Comparison of ENCODE assay signal across 1 cellular context in the genomic region with DNA sequence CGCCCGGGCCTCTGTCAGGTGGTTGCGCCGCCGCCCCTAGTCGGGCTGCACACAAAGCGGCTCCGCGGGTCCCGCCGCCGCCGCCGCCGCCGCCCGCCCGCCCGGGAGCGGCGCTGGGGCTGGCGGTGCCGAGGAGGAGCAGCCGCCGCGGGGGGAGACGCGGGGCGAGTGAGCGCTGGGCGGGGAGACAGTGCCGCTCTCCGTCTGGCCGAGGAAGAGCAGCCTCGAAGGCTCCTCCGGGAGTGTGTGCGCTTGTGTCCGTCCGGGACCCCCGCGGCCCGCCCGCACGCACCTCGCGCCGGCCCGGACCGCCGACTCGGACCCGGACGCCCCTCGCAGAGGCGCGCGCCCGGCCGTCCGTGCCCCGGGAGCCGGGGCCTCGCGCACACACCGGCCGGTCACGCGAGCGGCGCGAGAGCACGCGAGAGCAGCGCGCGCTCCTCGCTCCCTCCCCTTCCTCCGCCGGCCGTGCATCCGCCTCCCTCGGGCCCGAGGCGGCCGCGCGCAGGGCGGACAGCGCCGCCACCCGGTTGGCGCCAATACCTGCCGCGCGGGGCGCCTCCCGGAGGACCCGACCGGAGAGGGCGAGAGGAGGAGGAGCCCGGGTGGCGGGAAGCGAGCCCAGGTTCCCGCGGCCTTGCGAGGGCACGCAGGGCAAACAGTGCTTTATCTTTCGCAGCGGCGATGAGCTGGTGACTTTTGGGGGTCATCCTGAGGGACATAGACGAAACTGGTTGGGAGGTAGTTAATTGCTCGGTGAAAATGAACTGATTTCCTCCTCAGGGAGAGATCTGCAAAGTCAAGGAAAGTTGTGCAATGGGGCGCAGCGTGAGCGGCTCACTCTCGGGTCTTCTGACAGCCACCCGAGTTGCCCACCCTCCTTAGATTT.
A peak's percentile ranks its signal among the peaks of the same experiment; 100 is the strongest.
TF ChIP-seq lines count a peak whose summit lies in the region.

TSS of gene PDS5A (minus strand) at position 423 of the 889 bp plus-strand sequence. CDS start 1,334 bp downstream, outside the sequence.

TF ChIP-seq in HepG2, 621 proteins besides CTCF, POLR2A, EP300 and RAD21 (continued from another document and continues in another):
- TF ChIP-seq, protein P1, sequence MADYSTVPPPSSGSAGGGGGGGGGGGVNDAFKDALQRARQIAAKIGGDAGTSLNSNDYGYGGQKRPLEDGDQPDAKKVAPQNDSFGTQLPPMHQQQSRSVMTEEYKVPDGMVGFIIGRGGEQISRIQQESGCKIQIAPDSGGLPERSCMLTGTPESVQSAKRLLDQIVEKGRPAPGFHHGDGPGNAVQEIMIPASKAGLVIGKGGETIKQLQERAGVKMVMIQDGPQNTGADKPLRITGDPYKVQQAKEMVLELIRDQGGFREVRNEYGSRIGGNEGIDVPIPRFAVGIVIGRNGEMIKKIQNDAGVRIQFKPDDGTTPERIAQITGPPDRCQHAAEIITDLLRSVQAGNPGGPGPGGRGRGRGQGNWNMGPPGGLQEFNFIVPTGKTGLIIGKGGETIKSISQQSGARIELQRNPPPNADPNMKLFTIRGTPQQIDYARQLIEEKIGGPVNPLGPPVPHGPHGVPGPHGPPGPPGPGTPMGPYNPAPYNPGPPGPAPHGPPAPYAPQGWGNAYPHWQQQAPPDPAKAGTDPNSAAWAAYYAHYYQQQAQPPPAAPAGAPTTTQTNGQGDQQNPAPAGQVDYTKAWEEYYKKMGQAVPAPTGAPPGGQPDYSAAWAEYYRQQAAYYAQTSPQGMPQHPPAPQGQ (CRISPR knock-in tag; IDR thresholded peaks at IDR 0.05; ENCODE audit: borderline replicate concordance), result no peak
- peak; percentile 86; the same call in 1 of the 2 replicates for TF ChIP-seq TMF1 (CRISPR knock-in tag; IDR thresholded peaks at IDR 0.05; ENCODE audit: low read depth)
- TF ChIP-seq ZFX (CRISPR knock-in tag; IDR thresholded peaks at IDR 0.05; ENCODE audit: low read depth), result peak; percentile 74
- TF ChIP-seq ZNF205 (CRISPR knock-in tag; IDR thresholded peaks at IDR 0.05), result 0 out of 2 replicates have a peak, but pooled peaks have one; percentile 60
- TF ChIP-seq ZNF788 (CRISPR knock-in tag; IDR thresholded peaks at IDR 0.05; ENCODE audit: borderline replicate concordance), result peak; percentile 52; the same call in 1 of the 2 replicates
- no peak for TF ChIP-seq ZNF503 (CRISPR knock-in tag; IDR thresholded peaks at IDR 0.05)
- TF ChIP-seq ARNT2 (CRISPR knock-in tag; IDR thresholded peaks at IDR 0.05; ENCODE audit: low read depth), result peak; percentile 97
- no peak for TF ChIP-seq SOX13 (IDR thresholded peaks at IDR 0.05)
- TF ChIP-seq SOX13 (CRISPR knock-in tag; conservative IDR thresholded peaks at IDR 0.05 in 1 of 2, IDR thresholded peaks at IDR 0.05 in 1 of 2), result no peak; a peak in 1 of 4 replicates
- peak; percentile 90 for TF ChIP-seq ZNF792 (CRISPR knock-in tag; IDR thresholded peaks at IDR 0.05)
- TF ChIP-seq ZNF660 (CRISPR knock-in tag; IDR thresholded peaks at IDR 0.05; ENCODE audit: borderline replicate concordance, low read depth), result no peak
- TF ChIP-seq, protein P2, sequence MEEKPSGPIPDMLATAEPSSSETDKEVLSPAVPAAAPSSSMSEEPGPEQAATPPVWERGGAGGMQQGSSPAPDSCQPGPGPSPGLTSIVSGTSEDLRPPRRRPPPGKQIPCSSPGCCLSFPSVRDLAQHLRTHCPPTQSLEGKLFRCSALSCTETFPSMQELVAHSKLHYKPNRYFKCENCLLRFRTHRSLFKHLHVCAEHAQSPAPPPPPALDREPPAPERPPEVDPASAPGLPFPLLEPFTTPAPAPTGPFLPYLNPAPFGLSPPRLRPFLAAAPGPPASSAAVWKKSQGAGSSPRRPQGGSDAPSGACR (CRISPR knock-in tag; IDR thresholded peaks at IDR 0.05), result 0 out of 2 replicates have a peak, but pooled peaks have one; percentile 61
- TF ChIP-seq ZSCAN9 (CRISPR knock-in tag; IDR thresholded peaks at IDR 0.05; ENCODE audit: borderline replicate concordance), result peak; percentile 73; the same call in 1 of the 2 replicates
- TF ChIP-seq TBX2 (CRISPR knock-in tag; IDR thresholded peaks at IDR 0.05; ENCODE audit: borderline replicate concordance), result peak; percentile 79; the same call in 1 of the 2 replicates
- TF ChIP-seq, protein P3, sequence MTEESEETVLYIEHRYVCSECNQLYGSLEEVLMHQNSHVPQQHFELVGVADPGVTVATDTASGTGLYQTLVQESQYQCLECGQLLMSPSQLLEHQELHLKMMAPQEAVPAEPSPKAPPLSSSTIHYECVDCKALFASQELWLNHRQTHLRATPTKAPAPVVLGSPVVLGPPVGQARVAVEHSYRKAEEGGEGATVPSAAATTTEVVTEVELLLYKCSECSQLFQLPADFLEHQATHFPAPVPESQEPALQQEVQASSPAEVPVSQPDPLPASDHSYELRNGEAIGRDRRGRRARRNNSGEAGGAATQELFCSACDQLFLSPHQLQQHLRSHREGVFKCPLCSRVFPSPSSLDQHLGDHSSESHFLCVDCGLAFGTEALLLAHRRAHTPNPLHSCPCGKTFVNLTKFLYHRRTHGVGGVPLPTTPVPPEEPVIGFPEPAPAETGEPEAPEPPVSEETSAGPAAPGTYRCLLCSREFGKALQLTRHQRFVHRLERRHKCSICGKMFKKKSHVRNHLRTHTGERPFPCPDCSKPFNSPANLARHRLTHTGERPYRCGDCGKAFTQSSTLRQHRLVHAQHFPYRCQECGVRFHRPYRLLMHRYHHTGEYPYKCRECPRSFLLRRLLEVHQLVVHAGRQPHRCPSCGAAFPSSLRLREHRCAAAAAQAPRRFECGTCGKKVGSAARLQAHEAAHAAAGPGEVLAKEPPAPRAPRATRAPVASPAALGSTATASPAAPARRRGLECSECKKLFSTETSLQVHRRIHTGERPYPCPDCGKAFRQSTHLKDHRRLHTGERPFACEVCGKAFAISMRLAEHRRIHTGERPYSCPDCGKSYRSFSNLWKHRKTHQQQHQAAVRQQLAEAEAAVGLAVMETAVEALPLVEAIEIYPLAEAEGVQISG (CRISPR knock-in tag; IDR thresholded peaks at IDR 0.05), result peak; percentile 98
- no peak for TF ChIP-seq SNAPC4 (CRISPR knock-in tag; IDR thresholded peaks at IDR 0.05)
- peak; percentile 84; the same call in 1 of the 2 replicates for TF ChIP-seq ZNF232 (CRISPR knock-in tag; IDR thresholded peaks at IDR 0.05; ENCODE audit: borderline replicate concordance)
- TF ChIP-seq KAT2B (IDR thresholded peaks at IDR 0.05; ENCODE audit: borderline replicate concordance, low read depth, low read length), result no peak
- TF ChIP-seq ZNF781 (CRISPR knock-in tag; IDR thresholded peaks at IDR 0.05; ENCODE audit: borderline replicate concordance, not compliant biosample characterization), result peak; percentile 89
- TF ChIP-seq ZNF432 (CRISPR knock-in tag; IDR thresholded peaks at IDR 0.05; ENCODE audit: borderline replicate concordance), result no peak
- TF ChIP-seq SMARCE1 (IDR thresholded peaks at IDR 0.05; ENCODE audit: borderline replicate concordance), result no peak
- TF ChIP-seq GRHL1 (CRISPR knock-in tag; conservative IDR thresholded peaks at IDR 0.05), result no peak
- peak; percentile 81; the same call in 1 of the 2 replicates for TF ChIP-seq ZNF441 (CRISPR knock-in tag; IDR thresholded peaks at IDR 0.05; ENCODE audit: borderline replicate concordance)
- TF ChIP-seq RARA (CRISPR knock-in tag; IDR thresholded peaks at IDR 0.05), result peak; percentile 61
- no peak for TF ChIP-seq JARID2 (CRISPR knock-in tag; IDR thresholded peaks at IDR 0.05; ENCODE audit: insufficient replicate concordance)
- no peak for TF ChIP-seq NFATC3 (CRISPR knock-in tag; IDR thresholded peaks at IDR 0.05)
- no peak; the same call in 1 of the 2 replicates for TF ChIP-seq CBX5 (CRISPR knock-in tag; IDR thresholded peaks at IDR 0.05; ENCODE audit: borderline replicate concordance)
- TF ChIP-seq ZNF747 (CRISPR knock-in tag; IDR thresholded peaks at IDR 0.05; ENCODE audit: borderline replicate concordance), result peak; percentile 76; the same call in 1 of the 2 replicates
- peak; percentile 84 for TF ChIP-seq THAP11 (CRISPR knock-in tag; IDR thresholded peaks at IDR 0.05)
- 0 out of 2 replicates have a peak, but pooled peaks have one; percentile 34 for TF ChIP-seq DZIP1 (CRISPR knock-in tag; IDR thresholded peaks at IDR 0.05)
- TF ChIP-seq HNRNPUL1 (IDR thresholded peaks at IDR 0.05; ENCODE audit: low read depth, low read length), result no peak
- TF ChIP-seq GABPA (IDR thresholded peaks at IDR 0.05; ENCODE audit: low read depth, low read length), result peak; percentile 66
- no peak for TF ChIP-seq GABPA (CRISPR knock-in tag; IDR thresholded peaks at IDR 0.05; ENCODE audit: low read depth)
- TF ChIP-seq MAFF (IDR thresholded peaks at IDR 0.05; ENCODE audit: low read depth, low read length), result no peak
- no peak for TF ChIP-seq ZNF101 (CRISPR knock-in tag; IDR thresholded peaks at IDR 0.05; ENCODE audit: borderline replicate concordance, low read depth)
- TF ChIP-seq, protein P4, sequence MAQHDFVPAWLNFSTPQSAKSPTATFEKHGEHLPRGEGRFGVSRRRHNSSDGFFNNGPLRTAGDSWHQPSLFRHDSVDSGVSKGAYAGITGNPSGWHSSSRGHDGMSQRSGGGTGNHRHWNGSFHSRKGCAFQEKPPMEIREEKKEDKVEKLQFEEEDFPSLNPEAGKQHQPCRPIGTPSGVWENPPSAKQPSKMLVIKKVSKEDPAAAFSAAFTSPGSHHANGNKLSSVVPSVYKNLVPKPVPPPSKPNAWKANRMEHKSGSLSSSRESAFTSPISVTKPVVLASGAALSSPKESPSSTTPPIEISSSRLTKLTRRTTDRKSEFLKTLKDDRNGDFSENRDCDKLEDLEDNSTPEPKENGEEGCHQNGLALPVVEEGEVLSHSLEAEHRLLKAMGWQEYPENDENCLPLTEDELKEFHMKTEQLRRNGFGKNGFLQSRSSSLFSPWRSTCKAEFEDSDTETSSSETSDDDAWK (CRISPR knock-in tag; IDR thresholded peaks at IDR 0.05), result no peak
